ENCODE assay signal across 9 cellular contexts in genomic region chr2:196200557-196200956, GRCh38. TPM values are rescaled to one million over a fixed set of nuclear protein-coding genes. Genes with fewer than 3 reads are reported as not detected.
DNase-seq lines count a peak whose midpoint lies in the region; ATAC-seq and TF ChIP-seq lines count a peak whose summit lies in the region.
"Had no signal": no experiment of that assay in that cellular context is flagged by ENCODE, and none has a peak within 500 bp of the region (broad histone marks: within the 10 kb centered on the region; RNA-seq: fewer than 3 reads in every experiment).

No MANE protein-coding gene starts in this region.

- WGBS in GM23248 (ENCODE audit: low coverage in 1 of 2, low lambda C conversion rate in 2 of 2, missing lambda C conversion rate in 2 of 2), 2 experiments = 70 to 73% methylated on average over 2 of the region's 2 CpGs

- H3K9me3 Mint-ChIP-seq in activated naive CD4-positive, alpha-beta T cell treated with anti-CD3 and anti-CD28 coated beads, Interleukin-2, amount 50 U/mL, for 24 hours = no peaks in the 10 kb centered on the region
- no peaks in the 10 kb centered on the region for H3K9me3 Mint-ChIP-seq in WTC11

- H3K9me3 ChIP-seq in GM23248 (ENCODE audit: low read depth) = no peaks in the 10 kb centered on the region

- DNase-seq in NCI-H1105 (lab: John Stamatoyannopoulos, UW) (no peak), pons (ENCODE audit: low spot score) (no peak), WTC11 (ENCODE audit: low spot score) (no peak), GM23248 (no peak)
- DNase-seq: NCI-H1436 treated with DMSO at 0.1 percent for 48 hours had no signal

- H4K20me1 ChIP-seq in GM23248 (ENCODE audit: insufficient read depth) = no peaks in the 10 kb centered on the region

- H3K9me2 ChIP-seq in GM23248 (ENCODE audit: insufficient read depth) = no peaks in the 10 kb centered on the region

- H3K9ac ChIP-seq in GM23248 = no peak overlapping the region

- ATAC-seq in GM18498 (IDR thresholded peaks at IDR 0.05; ENCODE audit: unreplicated experiment) = peak; percentile 98
- ATAC-seq in GM19463 (IDR thresholded peaks at IDR 0.05; ENCODE audit: unreplicated experiment) = peak; percentile 99
- peak; percentile 98 for ATAC-seq in HG03108 (IDR thresholded peaks at IDR 0.05; ENCODE audit: unreplicated experiment)
- ATAC-seq in WTC11 = no peak

- H3F3A ChIP-seq in GM23248 (ENCODE audit: insufficient read depth) = no peaks in the 10 kb centered on the region

- H3K36me3 ChIP-seq in GM23248 (ENCODE audit: low read depth) = no peaks in the 10 kb centered on the region

- peak overlapping the region; percentile 80 for H3K27ac Mint-ChIP-seq in activated naive CD4-positive, alpha-beta T cell treated with anti-CD3 and anti-CD28 coated beads, Interleukin-2, amount 50 U/mL, for 24 hours
- no peak overlapping the region for H3K27ac Mint-ChIP-seq in WTC11

- no peak for TF ChIP-seq CTCF in WTC11 (IDR thresholded peaks at IDR 0.05)

- no peak overlapping the region for H3K27ac ChIP-seq in GM23248

- peaks cover 3% of the 10 kb centered on the region for H3K36me3 Mint-ChIP-seq in activated naive CD4-positive, alpha-beta T cell treated with anti-CD3 and anti-CD28 coated beads, Interleukin-2, amount 50 U/mL, for 24 hours
- no peaks in the 10 kb centered on the region for H3K36me3 Mint-ChIP-seq in WTC11

- POLR2A ChIA-PET in WTC11 (lab: Charles Lee) = no interaction called here

- H3K27me3 ChIP-seq in GM23248 (replicated peaks; ENCODE audit: insufficient read depth) = no peaks in the 10 kb centered on the region

- in situ Hi-C loops in GM23248 (cut with MboI) = no loop called here

- no peaks in the 10 kb centered on the region for H3K27me3 Mint-ChIP-seq in activated naive CD4-positive, alpha-beta T cell treated with anti-CD3 and anti-CD28 coated beads, Interleukin-2, amount 50 U/mL, for 24 hours
- no peaks in the 10 kb centered on the region for H3K27me3 Mint-ChIP-seq in WTC11 (ENCODE audit: low read depth)

- no peak overlapping the region for H3K4me2 ChIP-seq in GM23248 (ENCODE audit: unreplicated experiment)

- no peaks in the 10 kb centered on the region for H3K79me2 ChIP-seq in GM23248 (ENCODE audit: insufficient read depth)

- peak overlapping the region; percentile 63 for H3K4me3 Mint-ChIP-seq in activated naive CD4-positive, alpha-beta T cell treated with anti-CD3 and anti-CD28 coated beads, Interleukin-2, amount 50 U/mL, for 24 hours
- no peak overlapping the region for H3K4me3 Mint-ChIP-seq in WTC11

- no peak overlapping the region for H2AFZ ChIP-seq in GM23248

- H3K4me3 ChIP-seq in GM23248 = no peak overlapping the region

- no peaks in the 10 kb centered on the region for H3K4me1 ChIP-seq in GM23248 (ENCODE audit: insufficient read depth)

- peaks cover 58% of the 10 kb centered on the region for H3K4me1 Mint-ChIP-seq in activated naive CD4-positive, alpha-beta T cell treated with anti-CD3 and anti-CD28 coated beads, Interleukin-2, amount 50 U/mL, for 24 hours
- no peaks in the 10 kb centered on the region for H3K4me1 Mint-ChIP-seq in WTC11

- CTCF ChIA-PET in WTC11 (lab: Charles Lee) = interaction anchor here (1.0 kb wide), 1 partner anchor 20 kb away, joined by 3 read pairs; no protein-coding TSS in a partner anchor

TF ChIP-seq in WTC11, 78 proteins besides CTCF, POLR2A, EP300 and RAD21:
- TF ChIP-seq ZNF121 (CRISPR knock-in tag; IDR thresholded peaks at IDR 0.05) (no peak), USF2 (CRISPR knock-in tag; IDR thresholded peaks at IDR 0.05) (no peak), ERG (CRISPR knock-in tag; IDR thresholded peaks at IDR 0.05) (no peak), CDX4 (CRISPR knock-in tag; IDR thresholded peaks at IDR 0.05; ENCODE audit: borderline replicate concordance) (no peak), GTF2I (CRISPR knock-in tag; conservative IDR thresholded peaks at IDR 0.05) (no peak), E2F4 (CRISPR knock-in tag; IDR thresholded peaks at IDR 0.05; ENCODE audit: borderline replicate concordance, low read depth) (no peak), E2F1 (CRISPR knock-in tag; IDR thresholded peaks at IDR 0.05) (no peak), ZNF396 (CRISPR knock-in tag; IDR thresholded peaks at IDR 0.05; ENCODE audit: borderline replicate concordance) (no peak)

RNA-seq across cellular contexts. Expression of gene STK17B, which starts 29.2 kb away (rescaled TPM):
- total RNA-seq in WTC11 (2021) = 11.2 to 11.8 TPM (median 11.7 TPM) in 3 replicates
- 23.6 and 31.0 TPM in 2 replicates for total RNA-seq in GM23248 (2014; rRNA removed; shearing (Covaris generic))
- 13.1 and 13.7 TPM in 2 replicates for polyA plus RNA-seq in GM23248 (2016; fragmentation: Nextera tagmentation; extraction: Ambion mirVana)
